In genomic region chr1:72341661-72342060, GRCh38 we compare ENCODE assay signal across 8 cellular contexts.
"Had no signal": no experiment of that assay in that cellular context is flagged by ENCODE, and none has a peak within 500 bp of the region (broad histone marks: within the 10 kb centered on the region; RNA-seq: fewer than 3 reads in every experiment).

No MANE protein-coding gene starts in this region.

- H2AFZ ChIP-seq: GM23338 had no signal

- H3K4me2 ChIP-seq: GM23338 had no signal

- H3K4me1 ChIP-seq: HAP-1 had no signal

- H3K36me3 ChIP-seq: HAP-1 had no signal

- H3K4me3 ChIP-seq: GM23338, HAP-1 had no signal

- H3K9me3 ChIP-seq: HAP-1 had no signal

- DNase-seq: GOT3, H7, H9, HCEC 1CT, HFFc6 had no signal

- ATAC-seq: GM23338, HCT116 had no signal
